26 cellular contexts compared by ENCODE assay signal in the genomic region with DNA sequence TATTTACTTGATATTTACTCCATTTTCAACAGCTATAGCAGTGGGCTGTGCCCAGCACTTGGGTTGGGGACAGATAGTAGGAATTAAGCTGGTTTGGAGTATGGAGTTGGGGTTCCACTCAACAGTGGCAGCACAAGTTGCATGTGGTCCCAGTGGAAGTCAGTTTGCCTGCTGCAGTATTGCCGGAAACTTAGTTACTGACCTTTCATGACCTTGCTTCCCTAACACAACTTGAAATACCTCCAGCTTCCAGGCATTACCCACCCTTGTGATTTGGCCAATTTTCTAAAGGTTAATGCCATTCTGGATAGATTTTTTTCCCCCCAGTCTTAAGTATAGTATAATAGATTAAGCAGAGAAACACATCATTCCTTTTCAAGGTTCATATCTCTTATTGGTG.
"Had no signal": no experiment of that assay in that cellular context is flagged by ENCODE, and none has a peak within 500 bp of the region (broad histone marks: within the 10 kb centered on the region; RNA-seq: fewer than 3 reads in every experiment).

No MANE protein-coding gene starts in this region.

- ATAC-seq: activated CD4-positive, CD25-positive, alpha-beta regulatory T cell treated with anti-CD3 and anti-CD28 coated beads, Interleukin-2, amount 50 U/mL, for 24 hours; esophagus mucosa; heart left ventricle; T-helper 17 cell had no signal

- H3K4me3 Mint-ChIP-seq: activated B cell treated with CpG ODN at 0.5 μM for 24 hours; activated CD4-positive, alpha-beta memory T cell treated with anti-CD3 and anti-CD28 coated beads, Interleukin-2, amount 10 ng/mL, durations not matched to agents 7 days and 5 days; activated CD4-positive, alpha-beta T cell treated with anti-CD3 and anti-CD28 coated beads, Interleukin-2, amount 10 ng/mL, durations not matched to agents 24 days and 14 days; activated naive CD4-positive, alpha-beta T cell treated with anti-CD3 and anti-CD28 coated beads for 36 hours; activated naive CD8-positive, alpha-beta T cell; activated T-helper 1 cell treated with anti-CD3 and anti-CD28 coated beads, Interleukin-12 subunit alpha, Interleukin-12 subunit beta, Interleukin-2, Interleukin-4 antibody, amounts not matched to agents 30 ng/mL and 10 ng/mL and 1 ng/mL, durations not matched to agents 14 hours and 24 hours and 36 hours; central memory CD8-positive, alpha-beta T cell; dendritic cell treated with granulocyte-macrophage colony-stimulating factor and Interleukin-4, amounts not matched to agents 40 ng/mL and 50 ng/mL, for 4 days; T-helper 17 cell; T-helper 2 cell treated with Interferon-gamma antibody and Interleukin-4, amounts not matched to agents 5 μg/mL and 100 μg/mL, for 36 hours had no signal

- DNase-seq: activated B cell treated with CpG ODN at 0.5 μM for 24 hours; activated CD4-positive, alpha-beta memory T cell treated with anti-CD3 and anti-CD28 coated beads, Interleukin-2, amount 10 ng/mL, durations not matched to agents 7 days and 5 days; activated CD4-positive, alpha-beta T cell treated with anti-CD3 and anti-CD28 coated beads, Interleukin-2, amount 10 ng/mL, durations not matched to agents 24 days and 14 days; activated CD4-positive, alpha-beta T cell treated with anti-CD3 and anti-CD28 coated beads, Interleukin-2, amount 50 U/mL, for 4 hours; activated CD8-positive, alpha-beta memory T cell treated with anti-CD3 and anti-CD28 coated beads for 24 hours; activated effector memory CD4-positive, alpha-beta T cell treated with anti-CD3 and anti-CD28 coated beads, Interleukin-2, amount 50 U/mL, for 16 hours; activated naive CD4-positive, alpha-beta T cell treated with anti-CD3 and anti-CD28 coated beads for 36 hours; activated T-cell treated with anti-CD3 and anti-CD28 coated beads, Interleukin-2, amount 50 U/mL, for 1 hour; amniotic stem cell; anterior cingulate cortex; brain microvascular endothelial cell; effector CD8-positive, alpha-beta T cell; foreskin fibroblast; heart left ventricle; T-helper 1 cell; T-helper 17 cell; T1000; WERI-Rb-1 had no signal

- H3K27me3 Mint-ChIP-seq: activated B cell treated with CpG ODN at 0.5 μM for 24 hours; activated CD4-positive, alpha-beta memory T cell treated with anti-CD3 and anti-CD28 coated beads, Interleukin-2, amount 10 ng/mL, durations not matched to agents 7 days and 5 days; activated CD4-positive, alpha-beta T cell treated with anti-CD3 and anti-CD28 coated beads, Interleukin-2, amount 10 ng/mL, durations not matched to agents 24 days and 14 days; activated naive CD8-positive, alpha-beta T cell; central memory CD8-positive, alpha-beta T cell; dendritic cell treated with granulocyte-macrophage colony-stimulating factor and Interleukin-4, amounts not matched to agents 40 ng/mL and 50 ng/mL, for 4 days; T-helper 17 cell had no signal

- H3K27ac Mint-ChIP-seq: activated B cell treated with CpG ODN at 0.5 μM for 24 hours; activated CD4-positive, alpha-beta memory T cell treated with anti-CD3 and anti-CD28 coated beads, Interleukin-2, amount 10 ng/mL, durations not matched to agents 7 days and 5 days; activated CD4-positive, alpha-beta T cell treated with anti-CD3 and anti-CD28 coated beads, Interleukin-2, amount 10 ng/mL, durations not matched to agents 24 days and 14 days; activated naive CD4-positive, alpha-beta T cell treated with anti-CD3 and anti-CD28 coated beads for 36 hours; activated naive CD8-positive, alpha-beta T cell; activated T-helper 1 cell treated with anti-CD3 and anti-CD28 coated beads, Interleukin-12 subunit alpha, Interleukin-12 subunit beta, Interleukin-2, Interleukin-4 antibody, amounts not matched to agents 30 ng/mL and 10 ng/mL and 1 ng/mL, durations not matched to agents 14 hours and 24 hours and 36 hours; activated T-helper 2 cell treated with anti-CD3 and anti-CD28 coated beads, Interferon-gamma antibody, Interleukin-2, Interleukin-4, amounts not matched to agents 10 μg/mL and 5 μg/mL and 100 μg/mL, durations not matched to agents 14 hours and 24 hours and 36 hours; dendritic cell treated with granulocyte-macrophage colony-stimulating factor and Interleukin-4, amounts not matched to agents 40 ng/mL and 50 ng/mL, for 4 days; T-helper 17 cell; T-helper 2 cell treated with Interferon-gamma antibody and Interleukin-4, amounts not matched to agents 5 μg/mL and 100 μg/mL, for 36 hours had no signal

- H3K9me3 Mint-ChIP-seq: activated B cell treated with CpG ODN at 0.5 μM for 24 hours; activated CD4-positive, alpha-beta memory T cell treated with anti-CD3 and anti-CD28 coated beads, Interleukin-2, amount 10 ng/mL, durations not matched to agents 7 days and 5 days; activated CD4-positive, alpha-beta T cell treated with anti-CD3 and anti-CD28 coated beads, Interleukin-2, amount 10 ng/mL, durations not matched to agents 24 days and 14 days; activated naive CD4-positive, alpha-beta T cell treated with anti-CD3 and anti-CD28 coated beads for 36 hours; activated T-helper 1 cell treated with anti-CD3 and anti-CD28 coated beads, Interleukin-12 subunit alpha, Interleukin-12 subunit beta, Interleukin-2, Interleukin-4 antibody, amounts not matched to agents 30 ng/mL and 10 ng/mL and 1 ng/mL, durations not matched to agents 14 hours and 24 hours and 36 hours; activated T-helper 2 cell treated with anti-CD3 and anti-CD28 coated beads, Interferon-gamma antibody, Interleukin-2, Interleukin-4, amounts not matched to agents 10 μg/mL and 5 μg/mL and 100 μg/mL, durations not matched to agents 14 hours and 24 hours and 36 hours; central memory CD8-positive, alpha-beta T cell; dendritic cell treated with granulocyte-macrophage colony-stimulating factor and Interleukin-4, amounts not matched to agents 40 ng/mL and 50 ng/mL, for 4 days; T-helper 2 cell treated with Interferon-gamma antibody and Interleukin-4, amounts not matched to agents 5 μg/mL and 100 μg/mL, for 36 hours had no signal
